ENCODE assay signal across 1 cellular context in genomic region chr1:241639653-241640148, GRCh38.
TF ChIP-seq lines count a peak whose summit lies in the region.

No MANE protein-coding gene starts in this region.

TF ChIP-seq in endothelial cell of umbilical vein, 7 proteins besides CTCF, POLR2A, EP300 and RAD21 (continued from another document):
- TF ChIP-seq POLR2AphosphoS5 (IDR thresholded peaks at IDR 0.05; ENCODE audit: insufficient read depth, low read depth, low read length): no peak
- TF ChIP-seq JUN (IDR thresholded peaks at IDR 0.05; ENCODE audit: borderline replicate concordance, insufficient read depth, insufficient read length, low read depth): no peak
- no peak for TF ChIP-seq MYC (IDR thresholded peaks at IDR 0.05; ENCODE audit: low read depth, low read length)
